1 cellular context compared by ENCODE assay signal in the genomic region with DNA sequence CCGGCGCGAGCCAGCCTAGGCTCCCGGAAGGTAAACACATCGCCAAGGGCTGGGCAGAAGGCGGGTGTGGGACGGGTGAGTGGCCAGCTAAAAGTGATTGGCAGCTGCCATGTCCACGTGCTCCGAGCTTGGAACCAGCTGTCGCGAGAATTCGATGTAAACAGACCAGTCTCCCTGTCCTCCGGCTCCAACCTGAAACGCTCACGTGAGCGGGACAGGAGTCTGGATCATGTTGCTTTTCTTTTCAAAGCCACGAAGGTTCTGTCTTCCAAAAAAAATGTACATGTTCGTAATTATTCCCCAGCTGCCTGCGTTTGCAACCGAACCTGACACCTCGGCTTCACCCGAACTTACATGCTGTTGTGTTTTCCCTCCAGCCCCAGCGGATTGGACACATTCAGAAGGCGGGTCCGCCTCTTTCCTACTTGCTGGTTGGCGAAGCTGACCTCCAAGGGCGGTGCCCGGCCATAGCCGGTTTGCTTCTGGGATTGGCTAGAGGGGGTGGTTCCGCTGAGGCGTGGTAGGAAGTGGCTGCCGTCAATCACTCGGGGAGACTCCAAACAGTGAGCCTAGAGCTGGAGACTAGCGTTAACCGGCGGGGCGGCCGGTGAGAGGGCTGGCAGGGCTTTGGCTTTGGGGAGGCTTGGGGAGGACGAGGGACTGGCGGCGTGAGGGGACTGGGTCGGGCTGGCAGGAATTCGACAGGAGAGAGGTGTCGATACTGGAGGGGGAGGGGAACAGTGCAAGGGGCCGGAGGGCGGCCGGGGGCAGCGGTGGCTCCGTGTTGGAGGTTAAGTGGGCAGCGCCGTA.
TF ChIP-seq lines count a peak whose summit lies in the region.

BCAS3 (plus strand) TSS at position 544 of the 810 bp plus-strand sequence.

TF ChIP-seq in HepG2, 621 proteins besides CTCF, POLR2A, EP300 and RAD21 (continued from another document and continues in another):
- peak; percentile 13; the same call in 1 of the 2 replicates for TF ChIP-seq BRF2 (CRISPR knock-in tag; IDR thresholded peaks at IDR 0.05)
- 0 out of 2 replicates have a peak, but pooled peaks have one; percentile 52 for TF ChIP-seq THYN1 (CRISPR knock-in tag; IDR thresholded peaks at IDR 0.05; ENCODE audit: borderline replicate concordance, low read depth)
- peak; percentile 30; the same call in 1 of the 2 replicates for TF ChIP-seq NKX3-1 (CRISPR knock-in tag; IDR thresholded peaks at IDR 0.05)
- TF ChIP-seq ZNF687 (CRISPR knock-in tag; IDR thresholded peaks at IDR 0.05) = peak; percentile 88
- TF ChIP-seq POLR2G (IDR thresholded peaks at IDR 0.05; ENCODE audit: low read depth, low read length) = peak; percentile 89
- TF ChIP-seq ZNF296 (CRISPR knock-in tag; conservative IDR thresholded peaks at IDR 0.05) = no peak
- TF ChIP-seq SRSF1 (optimal IDR thresholded peaks at IDR 0.05; ENCODE audit: low read depth, low read length) = peak; percentile 92
- peak; percentile 71 for TF ChIP-seq RAD51 (IDR thresholded peaks at IDR 0.05; ENCODE audit: borderline replicate concordance)
- TF ChIP-seq ZNF614 (CRISPR knock-in tag; IDR thresholded peaks at IDR 0.05; ENCODE audit: borderline replicate concordance) = peak; percentile 12; the same call in 1 of the 2 replicates
- TF ChIP-seq REXO4 (CRISPR knock-in tag; IDR thresholded peaks at IDR 0.05; ENCODE audit: borderline replicate concordance) = no peak
- TF ChIP-seq ZNF253 (CRISPR knock-in tag; IDR thresholded peaks at IDR 0.05; ENCODE audit: borderline replicate concordance) = no peak
- TF ChIP-seq PAF1 (CRISPR knock-in tag; IDR thresholded peaks at IDR 0.05) = no peak
- TF ChIP-seq YEATS2 (CRISPR knock-in tag; IDR thresholded peaks at IDR 0.05; ENCODE audit: borderline replicate concordance) = peak; percentile 93; the same call in 1 of the 2 replicates
- TF ChIP-seq RBM22 (optimal IDR thresholded peaks at IDR 0.05; ENCODE audit: low read length) = no peak
- no peak for TF ChIP-seq GRHL1 (CRISPR knock-in tag; conservative IDR thresholded peaks at IDR 0.05)
- TF ChIP-seq ZNF75D (CRISPR knock-in tag; IDR thresholded peaks at IDR 0.05; ENCODE audit: borderline replicate concordance) = no peak
- TF ChIP-seq ZBTB14 (CRISPR knock-in tag; IDR thresholded peaks at IDR 0.05) = no peak
- TF ChIP-seq XBP1 (CRISPR knock-in tag; IDR thresholded peaks at IDR 0.05) = 0 out of 2 replicates have a peak, but pooled peaks have one; percentile 38
- TF ChIP-seq SALL2 (CRISPR knock-in tag; IDR thresholded peaks at IDR 0.05) = peak; percentile 20
- TF ChIP-seq ZNF230 (CRISPR knock-in tag; IDR thresholded peaks at IDR 0.05) = peak; percentile 93; the same call in 1 of the 2 replicates
- TF ChIP-seq CEBPG (CRISPR knock-in tag; IDR thresholded peaks at IDR 0.05) = peak; percentile 3; the same call in 1 of the 2 replicates
- TF ChIP-seq, protein P1, sequence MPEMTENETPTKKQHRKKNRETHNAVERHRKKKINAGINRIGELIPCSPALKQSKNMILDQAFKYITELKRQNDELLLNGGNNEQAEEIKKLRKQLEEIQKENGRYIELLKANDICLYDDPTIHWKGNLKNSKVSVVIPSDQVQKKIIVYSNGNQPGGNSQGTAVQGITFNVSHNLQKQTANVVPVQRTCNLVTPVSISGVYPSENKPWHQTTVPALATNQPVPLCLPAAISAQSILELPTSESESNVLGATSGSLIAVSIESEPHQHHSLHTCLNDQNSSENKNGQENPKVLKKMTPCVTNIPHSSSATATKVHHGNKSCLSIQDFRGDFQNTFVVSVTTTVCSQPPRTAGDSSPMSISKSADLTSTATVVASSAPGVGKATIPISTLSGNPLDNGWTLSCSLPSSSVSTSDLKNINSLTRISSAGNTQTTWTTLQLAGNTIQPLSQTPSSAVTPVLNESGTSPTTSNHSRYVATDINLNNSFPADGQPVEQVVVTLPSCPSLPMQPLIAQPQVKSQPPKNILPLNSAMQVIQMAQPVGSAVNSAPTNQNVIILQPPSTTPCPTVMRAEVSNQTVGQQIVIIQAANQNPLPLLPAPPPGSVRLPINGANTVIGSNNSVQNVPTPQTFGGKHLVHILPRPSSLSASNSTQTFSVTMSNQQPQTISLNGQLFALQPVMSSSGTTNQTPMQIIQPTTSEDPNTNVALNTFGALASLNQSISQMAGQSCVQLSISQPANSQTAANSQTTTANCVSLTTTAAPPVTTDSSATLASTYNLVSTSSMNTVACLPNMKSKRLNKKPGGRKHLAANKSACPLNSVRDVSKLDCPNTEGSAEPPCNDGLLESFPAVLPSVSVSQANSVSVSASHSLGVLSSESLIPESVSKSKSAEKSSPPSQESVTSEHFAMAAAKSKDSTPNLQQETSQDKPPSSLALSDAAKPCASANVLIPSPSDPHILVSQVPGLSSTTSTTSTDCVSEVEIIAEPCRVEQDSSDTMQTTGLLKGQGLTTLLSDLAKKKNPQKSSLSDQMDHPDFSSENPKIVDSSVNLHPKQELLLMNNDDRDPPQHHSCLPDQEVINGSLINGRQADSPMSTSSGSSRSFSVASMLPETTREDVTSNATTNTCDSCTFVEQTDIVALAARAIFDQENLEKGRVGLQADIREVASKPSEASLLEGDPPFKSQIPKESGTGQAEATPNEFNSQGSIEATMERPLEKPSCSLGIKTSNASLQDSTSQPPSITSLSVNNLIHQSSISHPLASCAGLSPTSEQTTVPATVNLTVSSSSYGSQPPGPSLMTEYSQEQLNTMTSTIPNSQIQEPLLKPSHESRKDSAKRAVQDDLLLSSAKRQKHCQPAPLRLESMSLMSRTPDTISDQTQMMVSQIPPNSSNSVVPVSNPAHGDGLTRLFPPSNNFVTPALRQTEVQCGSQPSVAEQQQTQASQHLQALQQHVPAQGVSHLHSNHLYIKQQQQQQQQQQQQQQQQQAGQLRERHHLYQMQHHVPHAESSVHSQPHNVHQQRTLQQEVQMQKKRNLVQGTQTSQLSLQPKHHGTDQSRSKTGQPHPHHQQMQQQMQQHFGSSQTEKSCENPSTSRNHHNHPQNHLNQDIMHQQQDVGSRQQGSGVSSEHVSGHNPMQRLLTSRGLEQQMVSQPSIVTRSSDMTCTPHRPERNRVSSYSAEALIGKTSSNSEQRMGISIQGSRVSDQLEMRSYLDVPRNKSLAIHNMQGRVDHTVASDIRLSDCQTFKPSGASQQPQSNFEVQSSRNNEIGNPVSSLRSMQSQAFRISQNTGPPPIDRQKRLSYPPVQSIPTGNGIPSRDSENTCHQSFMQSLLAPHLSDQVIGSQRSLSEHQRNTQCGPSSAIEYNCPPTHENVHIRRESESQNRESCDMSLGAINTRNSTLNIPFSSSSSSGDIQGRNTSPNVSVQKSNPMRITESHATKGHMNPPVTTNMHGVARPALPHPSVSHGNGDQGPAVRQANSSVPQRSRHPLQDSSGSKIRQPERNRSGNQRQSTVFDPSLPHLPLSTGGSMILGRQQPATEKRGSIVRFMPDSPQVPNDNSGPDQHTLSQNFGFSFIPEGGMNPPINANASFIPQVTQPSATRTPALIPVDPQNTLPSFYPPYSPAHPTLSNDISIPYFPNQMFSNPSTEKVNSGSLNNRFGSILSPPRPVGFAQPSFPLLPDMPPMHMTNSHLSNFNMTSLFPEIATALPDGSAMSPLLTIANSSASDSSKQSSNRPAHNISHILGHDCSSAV (CRISPR knock-in tag; IDR thresholded peaks at IDR 0.05; ENCODE audit: borderline replicate concordance) = peak; percentile 79; the same call in 1 of the 2 replicates
- peak; percentile 92 for TF ChIP-seq SNAPC2 (CRISPR knock-in tag; IDR thresholded peaks at IDR 0.05)
- TF ChIP-seq, protein P2, sequence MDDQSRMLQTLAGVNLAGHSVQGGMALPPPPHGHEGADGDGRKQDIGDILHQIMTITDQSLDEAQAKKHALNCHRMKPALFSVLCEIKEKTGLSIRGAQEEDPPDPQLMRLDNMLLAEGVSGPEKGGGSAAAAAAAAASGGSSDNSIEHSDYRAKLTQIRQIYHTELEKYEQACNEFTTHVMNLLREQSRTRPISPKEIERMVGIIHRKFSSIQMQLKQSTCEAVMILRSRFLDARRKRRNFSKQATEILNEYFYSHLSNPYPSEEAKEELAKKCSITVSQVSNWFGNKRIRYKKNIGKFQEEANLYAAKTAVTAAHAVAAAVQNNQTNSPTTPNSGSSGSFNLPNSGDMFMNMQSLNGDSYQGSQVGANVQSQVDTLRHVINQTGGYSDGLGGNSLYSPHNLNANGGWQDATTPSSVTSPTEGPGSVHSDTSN (CRISPR knock-in tag; IDR thresholded peaks at IDR 0.05; ENCODE audit: borderline replicate concordance) = peak; percentile 92
- peak; percentile 82; the same call in 1 of the 2 replicates for TF ChIP-seq ZNF839 (CRISPR knock-in tag; IDR thresholded peaks at IDR 0.05; ENCODE audit: borderline replicate concordance)
- TF ChIP-seq ZFP82 (CRISPR knock-in tag; IDR thresholded peaks at IDR 0.05; ENCODE audit: borderline replicate concordance) = peak; percentile 59; the same call in 1 of the 2 replicates
- no peak for TF ChIP-seq SOX6 (IDR thresholded peaks at IDR 0.05)
- TF ChIP-seq SOX6 (CRISPR knock-in tag; IDR thresholded peaks at IDR 0.05) = peak; percentile 52; the same call in 1 of the 2 replicates
- TF ChIP-seq HDAC1 (CRISPR knock-in tag; IDR thresholded peaks at IDR 0.05) = peak; percentile 96
- TF ChIP-seq, protein P3, sequence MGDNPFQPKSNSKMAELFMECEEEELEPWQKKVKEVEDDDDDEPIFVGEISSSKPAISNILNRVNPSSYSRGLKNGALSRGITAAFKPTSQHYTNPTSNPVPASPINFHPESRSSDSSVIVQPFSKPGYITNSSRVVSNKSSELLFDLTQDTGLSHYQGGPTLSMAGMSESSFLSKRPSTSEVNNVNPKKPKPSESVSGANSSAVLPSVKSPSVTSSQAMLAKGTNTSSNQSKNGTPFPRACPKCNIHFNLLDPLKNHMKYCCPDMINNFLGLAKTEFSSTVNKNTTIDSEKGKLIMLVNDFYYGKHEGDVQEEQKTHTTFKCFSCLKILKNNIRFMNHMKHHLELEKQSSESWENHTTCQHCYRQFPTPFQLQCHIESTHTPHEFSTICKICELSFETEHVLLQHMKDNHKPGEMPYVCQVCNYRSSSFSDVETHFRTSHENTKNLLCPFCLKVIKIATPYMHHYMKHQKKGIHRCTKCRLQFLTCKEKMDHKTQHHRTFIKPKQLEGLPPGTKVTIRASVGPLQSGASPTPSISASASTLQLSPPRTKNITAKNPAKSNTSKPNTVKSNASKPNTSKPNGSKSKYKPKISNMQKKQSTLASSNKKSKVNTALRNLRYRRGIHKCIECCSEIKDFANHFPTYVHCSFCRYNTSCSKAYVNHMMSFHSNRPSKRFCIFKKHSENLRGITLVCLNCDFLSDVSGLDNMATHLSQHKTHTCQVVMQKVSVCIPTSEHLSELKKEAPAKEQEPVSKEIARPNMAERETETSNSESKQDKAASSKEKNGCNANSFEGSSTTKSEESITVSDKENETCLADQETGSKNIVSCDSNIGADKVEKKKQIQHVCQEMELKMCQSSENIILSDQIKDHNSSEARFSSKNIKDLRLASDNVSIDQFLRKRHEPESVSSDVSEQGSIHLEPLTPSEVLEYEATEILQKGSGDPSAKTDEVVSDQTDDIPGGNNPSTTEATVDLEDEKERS (CRISPR knock-in tag; IDR thresholded peaks at IDR 0.05) = 0 out of 2 replicates have a peak, but pooled peaks have one; percentile 49
- peak; percentile 97 for TF ChIP-seq SMAD3 (CRISPR knock-in tag; IDR thresholded peaks at IDR 0.05)
- no peak for TF ChIP-seq HNF4A (CRISPR knock-in tag; IDR thresholded peaks at IDR 0.05)
